In the genomic region with DNA sequence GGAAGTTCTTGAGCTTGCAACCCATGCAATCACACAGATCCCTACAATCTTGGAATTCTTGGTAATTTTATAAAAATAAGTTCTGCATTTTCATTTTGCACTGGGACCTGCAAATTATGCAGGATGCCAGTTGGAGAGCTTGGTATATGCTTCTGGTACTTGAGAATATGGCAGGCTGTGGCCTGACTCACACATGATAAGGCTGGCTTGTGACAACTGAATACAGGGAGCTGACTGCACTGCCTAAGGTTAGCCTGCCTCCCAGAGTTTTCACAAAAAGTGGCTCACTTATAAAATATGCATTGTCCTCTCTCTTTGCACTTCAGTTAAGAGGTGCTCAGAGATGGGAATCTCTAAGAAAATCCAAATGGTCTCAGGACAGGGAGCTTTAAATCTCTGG, we compare ENCODE assay signal across 27 cellular contexts.
"Had no signal": no experiment of that assay in that cellular context is flagged by ENCODE, and none has a peak within 500 bp of the region (broad histone marks: within the 10 kb centered on the region; RNA-seq: fewer than 3 reads in every experiment).

No MANE protein-coding gene starts in this region.

- H3K4me3 Mint-ChIP-seq: nephron; neural progenitor cell; stimulated activated effector memory CD8-positive, alpha-beta T cell treated with anti-CD3 and anti-CD28 coated beads, Interleukin-12 subunit alpha, Interleukin-12 subunit beta, amount 100 ng/mL, for 72 hours; stimulated activated naive B cell treated with anti-CD40 and anti-IgM and Interleukin-4, amounts not matched to agents 10 μg/mL and 1 μg/mL and 100 μg/mL, for 72 hours; stimulated activated naive CD8-positive, alpha-beta T cell treated with anti-CD3 and anti-CD28 coated beads, Interleukin-15, Interleukin-2, amounts not matched to agents 100 ng/mL and 50 ng/mL, for 24 hours had no signal

- H3K36me3 ChIP-seq: neural progenitor cell, ovary, sigmoid colon, stomach, thoracic aorta, thyroid gland, tibial nerve, upper lobe of left lung, vagina had no signal

- H3K27me3 ChIP-seq: neural progenitor cell, ovary, right lobe of liver, sigmoid colon, stomach, thyroid gland, tibial nerve, upper lobe of left lung, vagina had no signal

- H3K9me3 Mint-ChIP-seq: stimulated activated naive B cell treated with anti-CD40 and anti-IgM and Interleukin-4, amounts not matched to agents 10 μg/mL and 1 μg/mL and 100 μg/mL, for 72 hours had no signal

- H3K27me3 Mint-ChIP-seq: progenitor cell of endocrine pancreas; stimulated activated naive B cell treated with anti-CD40 and anti-IgM and Interleukin-4, amounts not matched to agents 10 μg/mL and 1 μg/mL and 100 μg/mL, for 72 hours; stimulated activated naive CD8-positive, alpha-beta T cell treated with anti-CD3 and anti-CD28 coated beads, Interleukin-15, Interleukin-2, amounts not matched to agents 100 ng/mL and 50 ng/mL, for 24 hours had no signal

- H3K27ac ChIP-seq: neural progenitor cell, ovary, parathyroid adenoma, psoas muscle, right lobe of liver, sigmoid colon, stomach, thoracic aorta, thyroid gland, tibial nerve, upper lobe of left lung, vagina had no signal

- H3K36me3 Mint-ChIP-seq: neural progenitor cell; stimulated activated effector memory CD8-positive, alpha-beta T cell treated with anti-CD3 and anti-CD28 coated beads, Interleukin-12 subunit alpha, Interleukin-12 subunit beta, amount 100 ng/mL, for 72 hours; stimulated activated naive B cell treated with anti-CD40 and anti-IgM and Interleukin-4, amounts not matched to agents 10 μg/mL and 1 μg/mL and 100 μg/mL, for 72 hours had no signal

- H3K4me3 ChIP-seq: neural progenitor cell, ovary, psoas muscle, right lobe of liver, sigmoid colon, stomach, thoracic aorta, thyroid gland, tibial nerve, upper lobe of left lung, vagina had no signal

- DNase-seq: occipital lobe; ovary; posterior cingulate gyrus; psoas muscle; right cardiac atrium; right lobe of liver; sigmoid colon; small intestine; stimulated activated CD4-positive, alpha-beta T cell treated with anti-CD3 and anti-CD28 coated beads, Interleukin-15, amount 100 ng/mL, for 24 hours; stimulated activated CD4-positive, alpha-beta T cell treated with anti-CD3 and anti-CD28 coated beads, Interleukin-2, amount 100 ng/mL, for 24 hours; stimulated activated CD4-positive, alpha-beta T cell treated with anti-CD3 and anti-CD28 coated beads, Interleukin-2, amount 100 ng/mL, for 48 hours; stimulated activated CD4-positive, alpha-beta T cell treated with anti-CD3 and anti-CD28 coated beads, Interleukin-4, amount 100 ng/mL, for 24 hours; stimulated activated naive B cell treated with anti-CD40 and anti-IgM and Interleukin-4, amounts not matched to agents 10 μg/mL and 1 μg/mL and 100 μg/mL, for 72 hours; stimulated activated naive CD4-positive, alpha-beta T cell treated with Interleukin-2 at 50 U/mL for 16 hours; stomach; thyroid gland; trophoblast cell; upper lobe of left lung had no signal

- ATAC-seq: psoas muscle; right lobe of liver; stimulated activated effector memory CD8-positive, alpha-beta T cell treated with anti-CD3 and anti-CD28 coated beads, Interleukin-12 subunit alpha, Interleukin-12 subunit beta, amount 100 ng/mL, for 72 hours; stimulated activated naive B cell treated with anti-CD40 and anti-IgM and Interleukin-4, amounts not matched to agents 10 μg/mL and 1 μg/mL and 100 μg/mL, for 72 hours had no signal

- H3K9me3 ChIP-seq: ovary, psoas muscle, right lobe of liver, sigmoid colon, stomach, thoracic aorta, thyroid gland, tibial nerve, upper lobe of left lung, vagina had no signal

- H3K4me1 Mint-ChIP-seq: neural progenitor cell; stimulated activated effector memory CD8-positive, alpha-beta T cell treated with anti-CD3 and anti-CD28 coated beads, Interleukin-12 subunit alpha, Interleukin-12 subunit beta, amount 100 ng/mL, for 72 hours; stimulated activated naive B cell treated with anti-CD40 and anti-IgM and Interleukin-4, amounts not matched to agents 10 μg/mL and 1 μg/mL and 100 μg/mL, for 72 hours had no signal

- H3K27ac Mint-ChIP-seq: nephron; neural progenitor cell; progenitor cell of endocrine pancreas; stimulated activated effector memory CD8-positive, alpha-beta T cell treated with anti-CD3 and anti-CD28 coated beads, Interleukin-12 subunit alpha, Interleukin-12 subunit beta, amount 100 ng/mL, for 72 hours; stimulated activated naive B cell treated with anti-CD40 and anti-IgM and Interleukin-4, amounts not matched to agents 10 μg/mL and 1 μg/mL and 100 μg/mL, for 72 hours; stimulated activated naive CD8-positive, alpha-beta T cell treated with anti-CD3 and anti-CD28 coated beads, Interleukin-15, Interleukin-2, amounts not matched to agents 100 ng/mL and 50 ng/mL, for 24 hours had no signal

- H3K4me1 ChIP-seq: neural progenitor cell, parathyroid adenoma, psoas muscle, right lobe of liver, sigmoid colon, stomach, thyroid gland, tibial nerve, upper lobe of left lung, vagina had no signal
